In genomic region chr4:5156677-5157076, GRCh38 we compare ENCODE assay signal across 21 cellular contexts.
"Had no signal": no experiment of that assay in that cellular context is flagged by ENCODE, and none has a peak within 500 bp of the region (broad histone marks: within the 10 kb centered on the region; RNA-seq: fewer than 3 reads in every experiment).

No MANE protein-coding gene starts in this region.

- H3K36me3 ChIP-seq: SJSA1 had no signal

- H3K9me3 ChIP-seq: SJSA1, SK-N-SH had no signal

- H3K4me1 ChIP-seq: SJSA1 had no signal

- H3K4me3 ChIP-seq: SJSA1 had no signal

- DNase-seq: KBM-7, MV-4-11, NCI-H1048, NCI-H1105 treated with DMSO at 0.1 percent for 48 hours, NCI-H1417 treated with DMSO at 0.1 percent for 48 hours, NCI-H146, NCI-H1694 treated with DMSO at 0.1 percent for 48 hours, NCI-H1930, NCI-H2081, NCI-H2107, NCI-H2227 treated with DMSO at 0.1 percent for 48 hours, NCI-H524, NCI-H69, NCI-H774, Right ventricle myocardium superior, RPMI8226, SIG-M5, SK-N-SH, SW 1271, T-cell had no signal

- H3K9ac ChIP-seq: SK-N-SH had no signal

- H3K27me3 ChIP-seq: SJSA1 had no signal

- H3K27ac ChIP-seq: SJSA1 had no signal

- H3K4me2 ChIP-seq: SK-N-SH had no signal
